14 cellular contexts compared by ENCODE assay signal in the genomic region with DNA sequence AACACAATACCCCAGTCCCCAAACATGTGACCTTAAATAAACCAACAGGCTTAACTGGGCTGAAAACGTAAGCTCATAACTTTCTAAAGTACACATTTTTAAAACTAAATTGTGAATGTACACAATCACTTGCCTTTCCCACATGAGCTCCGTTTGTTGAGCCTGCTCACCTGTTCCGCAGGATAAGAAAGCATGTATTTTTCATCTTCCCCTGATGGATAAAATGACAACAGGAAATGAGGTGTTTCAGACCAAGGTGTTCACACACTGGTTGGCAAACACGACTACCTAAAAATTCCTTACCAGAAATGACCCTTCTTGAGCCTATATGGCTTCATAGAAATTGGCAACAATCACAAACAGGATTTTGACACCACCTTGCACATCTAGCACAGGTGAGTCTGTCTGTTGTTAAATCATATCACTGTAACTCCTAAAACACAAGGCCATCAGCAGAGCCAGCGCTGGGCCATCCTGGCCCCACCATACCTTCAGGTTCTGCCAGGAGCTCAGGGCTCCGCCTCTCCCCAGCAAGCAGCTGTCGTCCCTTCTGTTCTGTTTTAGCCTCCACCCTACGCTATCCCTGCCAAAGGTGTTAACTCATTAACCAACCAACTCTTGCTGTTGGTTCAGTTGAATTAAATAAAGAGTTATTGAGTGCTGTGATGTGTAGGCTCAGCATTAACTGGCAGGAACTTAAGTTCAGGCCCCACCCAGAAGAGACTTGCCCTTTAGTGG.
"Had no signal": no experiment of that assay in that cellular context is flagged by ENCODE, and none has a peak within 500 bp of the region (broad histone marks: within the 10 kb centered on the region; RNA-seq: fewer than 3 reads in every experiment).

No MANE protein-coding gene starts in this region.

- H3K36me3 ChIP-seq: left ventricle myocardium inferior, ovary, thoracic aorta had no signal

- H3K4me1 ChIP-seq: foreskin keratinocyte, left ventricle myocardium inferior had no signal

- ATAC-seq: activated CD8-positive, alpha-beta memory T cell treated with anti-CD3 and anti-CD28 coated beads, Interleukin-2, amount 10 ng/mL, durations not matched to agents 7 days and 5 days; effector memory CD8-positive, alpha-beta T cell; foreskin keratinocyte; naive thymus-derived CD4-positive, alpha-beta T cell; stimulated activated naive B cell treated with anti-CD40 and anti-IgM and Interleukin-4, amounts not matched to agents 10 μg/mL and 1 μg/mL and 100 μg/mL, for 72 hours had no signal

- H3K27ac ChIP-seq: foreskin keratinocyte, left ventricle myocardium inferior, ovary, thoracic aorta had no signal

- H3K9me3 ChIP-seq: ovary, thoracic aorta had no signal

- H3K27me3 ChIP-seq: foreskin keratinocyte, ovary had no signal

- H3K4me3 ChIP-seq: left ventricle myocardium inferior, ovary, thoracic aorta had no signal

- DNase-seq: activated B cell treated with CpG ODN at 0.5 μM for 24 hours; activated CD4-positive, alpha-beta memory T cell treated with anti-CD3 and anti-CD28 coated beads, Interleukin-2, amount 10 ng/mL, durations not matched to agents 7 days and 5 days; activated CD4-positive, alpha-beta T cell treated with anti-CD3 and anti-CD28 coated beads for 48 hours; activated CD8-positive, alpha-beta memory T cell treated with anti-CD3 and anti-CD28 coated beads, Interleukin-2, amount 10 ng/mL, durations not matched to agents 7 days and 5 days; effector memory CD8-positive, alpha-beta T cell; foreskin keratinocyte; hippocampal formation; islet precursor cell; left ventricle myocardium inferior; mammary epithelial cell; naive thymus-derived CD4-positive, alpha-beta T cell; ovary; stimulated activated naive B cell treated with anti-CD40 and anti-IgM and Interleukin-4, amounts not matched to agents 10 μg/mL and 1 μg/mL and 100 μg/mL, for 72 hours had no signal
